10 cellular contexts compared by ENCODE assay signal in genomic region chr15:85579957-85580694, GRCh38.
DNase-seq lines count a peak whose midpoint lies in the region; ATAC-seq, FAIRE-seq and TF ChIP-seq lines count a peak whose summit lies in the region.
"Had no signal": no experiment of that assay in that cellular context is flagged by ENCODE, and none has a peak within 500 bp of the region (broad histone marks: within the 10 kb centered on the region; RNA-seq: fewer than 3 reads in every experiment).

No MANE protein-coding gene starts in this region.

- no peak for TF ChIP-seq RAD21 in HepG2 (CRISPR knock-in tag; IDR thresholded peaks at IDR 0.05)

- no peak overlapping the region for H3K9ac ChIP-seq in HepG2 (ENCODE audit: insufficient read depth, low read depth, low read length)

- no peak for TF ChIP-seq POLR2A in HepG2 (IDR thresholded peaks at IDR 0.05; ENCODE audit: insufficient read depth in 1 of 2, low read depth in 2 of 2, low read length in 2 of 2)

- H3K4me3 Mint-ChIP-seq in activated naive CD8-positive, alpha-beta T cell treated with anti-CD3 and anti-CD28 coated beads, Interleukin-2, amount 10 ng/mL, durations not matched to agents 7 days and 5 days, result peak overlapping the region; percentile 32

- no peak overlapping the region for H2AFZ ChIP-seq in HepG2 (ENCODE audit: low read length)

- H3K9me3 ChIP-seq in HepG2 (ENCODE audit: low read length) (no peaks in the 10 kb centered on the region), thoracic aorta (no peaks in the 10 kb centered on the region)

- no peaks in the 10 kb centered on the region for H3K9me3 Mint-ChIP-seq in activated naive CD8-positive, alpha-beta T cell treated with anti-CD3 and anti-CD28 coated beads, Interleukin-2, amount 10 ng/mL, durations not matched to agents 7 days and 5 days

- H3K4me1 ChIP-seq in HepG2 (ENCODE audit: insufficient read depth, low read length), result peaks cover 9% of the 10 kb centered on the region
- peaks cover 22 to 89% of the 10 kb centered on the region in 2 donors for H3K4me1 ChIP-seq in thoracic aorta (ENCODE audit: control insufficient read depth in 1 of 2, low read depth in 2 of 2)

- H3K4me1 Mint-ChIP-seq in activated naive CD8-positive, alpha-beta T cell treated with anti-CD3 and anti-CD28 coated beads, Interleukin-2, amount 10 ng/mL, durations not matched to agents 7 days and 5 days, result peaks cover 49% of the 10 kb centered on the region

- peaks cover 21 to 50% of the 10 kb centered on the region in 2 experiments; a peak in 4 of 5 replicates for H3K36me3 ChIP-seq in HepG2 (replicated peaks in 1 of 2; ENCODE audit: control insufficient read depth in 1 of 2, insufficient read depth in 2 of 2, low read length in 2 of 2)
- H3K36me3 ChIP-seq in thoracic aorta, result no peaks in the 10 kb centered on the region
- peaks cover 5% of the 10 kb centered on the region for H3K36me3 ChIP-seq in H7 (replicated peaks; ENCODE audit: control insufficient read depth, insufficient read depth, low read length)

- CTCF ChIA-PET in HepG2 (lab: Yijun Ruan, JAX; ENCODE audit: low intra/inter-chr PET ratio, low total read pairs), result no interaction called here

- TSS peak; percentile 45 for BruUV-seq in HepG2 (replicated peaks; lab: Mats Ljungman, UMichigan)

- H3K27ac Mint-ChIP-seq in activated naive CD8-positive, alpha-beta T cell treated with anti-CD3 and anti-CD28 coated beads, Interleukin-2, amount 10 ng/mL, durations not matched to agents 7 days and 5 days, result peak overlapping the region; percentile 98

- FAIRE-seq in HepG2 (lab: Jason Lieb, UNC), result no peak

- no peaks in the 10 kb centered on the region for H3K27me3 ChIP-seq in HepG2 (ENCODE audit: control insufficient read depth in 1 of 2, insufficient read depth in 2 of 2, low read length in 2 of 2)
- no peaks in the 10 kb centered on the region for H3K27me3 ChIP-seq in thoracic aorta (replicated peaks; ENCODE audit: insufficient read depth)
- no peaks in the 10 kb centered on the region for H3K27me3 ChIP-seq in H7 (ENCODE audit: control insufficient read depth, insufficient read depth, low read length)

- TF ChIP-seq CTCF in HepG2 (CRISPR knock-in tag; IDR thresholded peaks at IDR 0.05) (no peak), thoracic aorta (IDR thresholded peaks at IDR 0.05) (no peak)

- H4K20me1 ChIP-seq in HepG2 (ENCODE audit: insufficient read depth, low read length), result no peaks in the 10 kb centered on the region

- no peak overlapping the region for H3K4me3 ChIP-seq in HepG2 (replicated peaks in 1 of 3; ENCODE audit: insufficient read depth in 1 of 3, low read depth in 2 of 3, low read length in 3 of 3)
- peak overlapping the region; percentile 62 for H3K4me3 ChIP-seq in thoracic aorta
- no peak overlapping the region for H3K4me3 ChIP-seq in H7 (ENCODE audit: insufficient read depth, low read depth, low read length)

- WGBS in HepG2 (ENCODE audit: low lambda C conversion rate), result 89% methylated on average over 14 of the region's 14 CpGs

- H3K27ac ChIP-seq in HepG2 (ENCODE audit: extremely low read length, insufficient read depth, low read length) (no peak overlapping the region), thoracic aorta (peak overlapping the region; percentile 78 to 89)

- TF ChIP-seq EP300 in HepG2 (IDR thresholded peaks at IDR 0.05; ENCODE audit: low read depth in 2 of 2, low read length in 2 of 2), result no peak
- no peak for TF ChIP-seq EP300 in HepG2 (CRISPR knock-in tag; IDR thresholded peaks at IDR 0.05; ENCODE audit: borderline replicate concordance)

- no peak overlapping the region for H3K4me2 ChIP-seq in HepG2 (ENCODE audit: low read depth, low read length)

- no peak for ATAC-seq in activated naive CD8-positive, alpha-beta T cell treated with anti-CD3 and anti-CD28 coated beads, Interleukin-2, amount 10 ng/mL, durations not matched to agents 7 days and 5 days (ENCODE audit: low read depth)
- ATAC-seq in HepG2, result no peak; the same call in 2 of the 3 replicates
- ATAC-seq in thoracic aorta (ENCODE audit: insufficient number of reproducible peaks, low FRiP score, low read depth), result no peak

- H3K36me3 Mint-ChIP-seq in activated naive CD8-positive, alpha-beta T cell treated with anti-CD3 and anti-CD28 coated beads, Interleukin-2, amount 10 ng/mL, durations not matched to agents 7 days and 5 days, result peaks cover 12% of the 10 kb centered on the region

- no peaks in the 10 kb centered on the region for H3K27me3 Mint-ChIP-seq in activated naive CD8-positive, alpha-beta T cell treated with anti-CD3 and anti-CD28 coated beads, Interleukin-2, amount 10 ng/mL, durations not matched to agents 7 days and 5 days

- peak; percentile 29 for DNase-seq in SIG-M5 treated with dmso at 0.1 percent for 504 hours (lab: John Stamatoyannopoulos, UW; ENCODE audit: unreplicated experiment)
- DNase-seq in SIG-M5 (lab: John Stamatoyannopoulos, UW), result no peak
- no peak for DNase-seq in activated naive CD8-positive, alpha-beta T cell treated with anti-CD3 and anti-CD28 coated beads, Interleukin-2, amount 10 ng/mL, durations not matched to agents 7 days and 5 days
- DNase-seq in HepG2 (ENCODE audit: low spot score), result no peak
- DNase-seq in thoracic aorta (ENCODE audit: low spot score), result no peak
- no peak for DNase-seq in NCI-H146 (lab: John Stamatoyannopoulos, UW)
- no peak for DNase-seq in amniotic stem cell (lab: John Stamatoyannopoulos, UW)
- no peak for DNase-seq in H7
- DNase-seq: HCEC 1CT, OCI-M1 had no signal

- in situ Hi-C loops in HepG2 (cut with HindIII; ENCODE audit: extremely low pct_ligation_motif_present, low pct_unique_long_range_greater_than_20kb), result no loop called here

- intact Hi-C loops in HepG2 (cut with micrococcal nuclease; ENCODE audit: unreplicated experiment), result no loop called here

- no peaks in the 10 kb centered on the region for H3K79me2 ChIP-seq in HepG2 (ENCODE audit: insufficient read depth, low read length)

- POLR2A ChIA-PET in activated naive CD8-positive, alpha-beta T cell treated with anti-CD3 and anti-CD28 coated beads, Interleukin-2, amount 10 ng/mL, durations not matched to agents 7 days and 5 days (lab: Charles Lee), result interaction anchor here (0.5 to 3.6 kb wide), 7 partner anchors 24 to 258 kb away, joined by 3 to 44 read pairs (median 3); no protein-coding TSS in a partner anchor
- POLR2A ChIA-PET in HepG2 (lab: Yijun Ruan, JAX), result no interaction called here

TF ChIP-seq in HepG2, 621 proteins besides CTCF, POLR2A, EP300 and RAD21:
- TF ChIP-seq FOXA1 (IDR thresholded peaks at IDR 0.05) (no peak), FOXA1 (CRISPR knock-in tag; IDR thresholded peaks at IDR 0.05) (0 out of 2 replicates have a peak, but pooled peaks have one; percentile 15), ZBTB34 (CRISPR knock-in tag; IDR thresholded peaks at IDR 0.05) (no peak), ZNF790 (CRISPR knock-in tag; IDR thresholded peaks at IDR 0.05; ENCODE audit: borderline replicate concordance) (no peak)
